Comparison of ENCODE assay signal across 1 cellular context in genomic region chr17:50731575-50732460, GRCh38.
TF ChIP-seq lines count a peak whose summit lies in the region.

No MANE protein-coding gene starts in this region.

TF ChIP-seq in A549, 52 proteins besides CTCF, POLR2A, EP300 and RAD21:
- TF ChIP-seq MAZ (IDR thresholded peaks at IDR 0.05; ENCODE audit: borderline replicate concordance, low read depth, low read length) (no peak), ZC3H11A (IDR thresholded peaks at IDR 0.05) (no peak), GATA3 (IDR thresholded peaks at IDR 0.05; ENCODE audit: borderline replicate concordance) (no peak), ZNF302 (CRISPR knock-in tag; IDR thresholded peaks at IDR 0.05) (no peak), TP53 (CRISPR knock-in tag; IDR thresholded peaks at IDR 0.05) (no peak), ZFP36 (IDR thresholded peaks at IDR 0.05; ENCODE audit: borderline replicate concordance, partially characterized antibody) (no peak), CEBPB (IDR thresholded peaks at IDR 0.05) (no peak), HOXB13 (CRISPR knock-in tag; IDR thresholded peaks at IDR 0.05; ENCODE audit: low read depth) (no peak), FOXS1 (CRISPR knock-in tag; IDR thresholded peaks at IDR 0.05) (no peak), CHD4 (IDR thresholded peaks at IDR 0.05; ENCODE audit: borderline replicate concordance) (no peak), HOXB5 (CRISPR knock-in tag; IDR thresholded peaks at IDR 0.05) (no peak)
- TF ChIP-seq, protein P1, sequence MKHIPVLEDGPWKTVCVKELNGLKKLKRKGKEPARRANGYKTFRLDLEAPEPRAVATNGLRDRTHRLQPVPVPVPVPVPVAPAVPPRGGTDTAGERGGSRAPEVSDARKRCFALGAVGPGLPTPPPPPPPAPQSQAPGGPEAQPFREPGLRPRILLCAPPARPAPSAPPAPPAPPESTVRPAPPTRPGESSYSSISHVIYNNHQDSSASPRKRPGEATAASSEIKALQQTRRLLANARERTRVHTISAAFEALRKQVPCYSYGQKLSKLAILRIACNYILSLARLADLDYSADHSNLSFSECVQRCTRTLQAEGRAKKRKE (CRISPR knock-in tag; IDR thresholded peaks at IDR 0.05; ENCODE audit: low read depth), result no peak
